1 cellular context compared by ENCODE assay signal in the genomic region with DNA sequence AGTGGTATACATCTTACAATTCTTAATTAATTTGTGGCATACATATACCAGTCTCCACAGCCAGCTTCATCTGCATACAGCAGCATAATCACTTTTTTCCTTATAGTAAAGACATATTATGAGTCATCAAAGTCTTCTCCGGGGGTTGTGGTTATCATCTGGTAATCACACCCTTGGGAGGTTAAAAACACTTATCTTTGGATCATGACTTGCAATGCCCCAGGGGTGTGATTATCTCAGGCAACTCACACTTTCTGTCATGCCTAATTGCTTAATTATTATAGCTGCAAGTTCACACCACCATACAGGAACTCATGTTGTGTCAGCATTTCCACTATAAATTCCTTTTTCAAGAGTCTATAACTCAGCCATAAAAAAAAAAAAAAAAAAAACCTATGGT.
TF ChIP-seq lines count a peak whose summit lies in the region.

No MANE protein-coding gene starts in this region.

TF ChIP-seq in K562, 482 proteins besides CTCF, POLR2A, EP300 and RAD21 (continued from another document and continues in another):
- TF ChIP-seq, protein P1, sequence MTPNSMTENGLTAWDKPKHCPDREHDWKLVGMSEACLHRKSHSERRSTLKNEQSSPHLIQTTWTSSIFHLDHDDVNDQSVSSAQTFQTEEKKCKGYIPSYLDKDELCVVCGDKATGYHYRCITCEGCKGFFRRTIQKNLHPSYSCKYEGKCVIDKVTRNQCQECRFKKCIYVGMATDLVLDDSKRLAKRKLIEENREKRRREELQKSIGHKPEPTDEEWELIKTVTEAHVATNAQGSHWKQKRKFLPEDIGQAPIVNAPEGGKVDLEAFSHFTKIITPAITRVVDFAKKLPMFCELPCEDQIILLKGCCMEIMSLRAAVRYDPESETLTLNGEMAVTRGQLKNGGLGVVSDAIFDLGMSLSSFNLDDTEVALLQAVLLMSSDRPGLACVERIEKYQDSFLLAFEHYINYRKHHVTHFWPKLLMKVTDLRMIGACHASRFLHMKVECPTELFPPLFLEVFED (CRISPR knock-in tag; conservative IDR thresholded peaks at IDR 0.05): no peak
- TF ChIP-seq, protein P2, sequence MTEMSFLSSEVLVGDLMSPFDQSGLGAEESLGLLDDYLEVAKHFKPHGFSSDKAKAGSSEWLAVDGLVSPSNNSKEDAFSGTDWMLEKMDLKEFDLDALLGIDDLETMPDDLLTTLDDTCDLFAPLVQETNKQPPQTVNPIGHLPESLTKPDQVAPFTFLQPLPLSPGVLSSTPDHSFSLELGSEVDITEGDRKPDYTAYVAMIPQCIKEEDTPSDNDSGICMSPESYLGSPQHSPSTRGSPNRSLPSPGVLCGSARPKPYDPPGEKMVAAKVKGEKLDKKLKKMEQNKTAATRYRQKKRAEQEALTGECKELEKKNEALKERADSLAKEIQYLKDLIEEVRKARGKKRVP (CRISPR knock-in tag; IDR thresholded peaks at IDR 0.05): no peak
- TF ChIP-seq CREM (IDR thresholded peaks at IDR 0.05; ENCODE audit: low read depth) (peak; percentile 42; the same call in 1 of the 2 replicates), COPS2 (conservative IDR thresholded peaks at IDR 0.05) (no peak), OTX1 (CRISPR knock-in tag; IDR thresholded peaks at IDR 0.05) (no peak), U2AF2 (optimal IDR thresholded peaks at IDR 0.05; ENCODE audit: low read depth, low read length) (no peak), THRAP3 (IDR thresholded peaks at IDR 0.05; ENCODE audit: borderline replicate concordance) (no peak), ATF1 (CRISPR knock-in tag; IDR thresholded peaks at IDR 0.05) (no peak), ATF1 (tag; IDR thresholded peaks at IDR 0.05) (0 out of 2 replicates have a peak, but pooled peaks have one; percentile 14), ZBTB1 (CRISPR knock-in tag; IDR thresholded peaks at IDR 0.05; ENCODE audit: borderline replicate concordance, low read depth) (no peak), KLF10 (CRISPR knock-in tag; IDR thresholded peaks at IDR 0.05) (no peak), TEAD2 (tag; IDR thresholded peaks at IDR 0.05) (no peak), SP2 (IDR thresholded peaks at IDR 0.05; ENCODE audit: extremely low read depth, low read depth, low read length, poor library complexity, severe bottlenecking) (no peak), ZNF263 (CRISPR knock-in tag; IDR thresholded peaks at IDR 0.05; ENCODE audit: borderline replicate concordance) (no peak), GTF2E2 (tag; IDR thresholded peaks at IDR 0.05) (no peak), NFIC (IDR thresholded peaks at IDR 0.05) (no peak), CREB1 (IDR thresholded peaks at IDR 0.05) (no peak), CREB1 (CRISPR knock-in tag; IDR thresholded peaks at IDR 0.05) (no peak), TAF15 (IDR thresholded peaks at IDR 0.05; ENCODE audit: low read depth, low read length) (no peak), HNRNPUL1 (IDR thresholded peaks at IDR 0.05; ENCODE audit: low read length) (no peak)
- TF ChIP-seq, protein P3, sequence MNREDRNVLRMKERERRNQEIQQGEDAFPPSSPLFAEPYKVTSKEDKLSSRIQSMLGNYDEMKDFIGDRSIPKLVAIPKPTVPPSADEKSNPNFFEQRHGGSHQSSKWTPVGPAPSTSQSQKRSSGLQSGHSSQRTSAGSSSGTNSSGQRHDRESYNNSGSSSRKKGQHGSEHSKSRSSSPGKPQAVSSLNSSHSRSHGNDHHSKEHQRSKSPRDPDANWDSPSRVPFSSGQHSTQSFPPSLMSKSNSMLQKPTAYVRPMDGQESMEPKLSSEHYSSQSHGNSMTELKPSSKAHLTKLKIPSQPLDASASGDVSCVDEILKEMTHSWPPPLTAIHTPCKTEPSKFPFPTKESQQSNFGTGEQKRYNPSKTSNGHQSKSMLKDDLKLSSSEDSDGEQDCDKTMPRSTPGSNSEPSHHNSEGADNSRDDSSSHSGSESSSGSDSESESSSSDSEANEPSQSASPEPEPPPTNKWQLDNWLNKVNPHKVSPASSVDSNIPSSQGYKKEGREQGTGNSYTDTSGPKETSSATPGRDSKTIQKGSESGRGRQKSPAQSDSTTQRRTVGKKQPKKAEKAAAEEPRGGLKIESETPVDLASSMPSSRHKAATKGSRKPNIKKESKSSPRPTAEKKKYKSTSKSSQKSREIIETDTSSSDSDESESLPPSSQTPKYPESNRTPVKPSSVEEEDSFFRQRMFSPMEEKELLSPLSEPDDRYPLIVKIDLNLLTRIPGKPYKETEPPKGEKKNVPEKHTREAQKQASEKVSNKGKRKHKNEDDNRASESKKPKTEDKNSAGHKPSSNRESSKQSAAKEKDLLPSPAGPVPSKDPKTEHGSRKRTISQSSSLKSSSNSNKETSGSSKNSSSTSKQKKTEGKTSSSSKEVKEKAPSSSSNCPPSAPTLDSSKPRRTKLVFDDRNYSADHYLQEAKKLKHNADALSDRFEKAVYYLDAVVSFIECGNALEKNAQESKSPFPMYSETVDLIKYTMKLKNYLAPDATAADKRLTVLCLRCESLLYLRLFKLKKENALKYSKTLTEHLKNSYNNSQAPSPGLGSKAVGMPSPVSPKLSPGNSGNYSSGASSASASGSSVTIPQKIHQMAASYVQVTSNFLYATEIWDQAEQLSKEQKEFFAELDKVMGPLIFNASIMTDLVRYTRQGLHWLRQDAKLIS (CRISPR knock-in tag; IDR thresholded peaks at IDR 0.05): no peak
- TF ChIP-seq, protein P4, sequence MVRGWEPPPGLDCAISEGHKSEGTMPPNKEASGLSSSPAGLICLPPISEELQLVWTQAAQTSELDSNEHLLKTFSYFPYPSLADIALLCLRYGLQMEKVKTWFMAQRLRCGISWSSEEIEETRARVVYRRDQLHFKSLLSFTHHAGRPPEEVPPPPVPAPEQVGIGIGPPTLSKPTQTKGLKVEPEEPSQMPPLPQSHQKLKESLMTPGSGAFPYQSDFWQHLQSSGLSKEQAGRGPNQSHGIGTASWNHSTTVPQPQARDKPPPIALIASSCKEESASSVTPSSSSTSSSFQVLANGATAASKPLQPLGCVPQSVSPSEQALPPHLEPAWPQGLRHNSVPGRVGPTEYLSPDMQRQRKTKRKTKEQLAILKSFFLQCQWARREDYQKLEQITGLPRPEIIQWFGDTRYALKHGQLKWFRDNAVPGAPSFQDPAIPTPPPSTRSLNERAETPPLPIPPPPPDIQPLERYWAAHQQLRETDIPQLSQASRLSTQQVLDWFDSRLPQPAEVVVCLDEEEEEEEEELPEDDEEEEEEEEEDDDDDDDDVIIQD (CRISPR knock-in tag; IDR thresholded peaks at IDR 0.05): no peak
- TF ChIP-seq, protein P5, sequence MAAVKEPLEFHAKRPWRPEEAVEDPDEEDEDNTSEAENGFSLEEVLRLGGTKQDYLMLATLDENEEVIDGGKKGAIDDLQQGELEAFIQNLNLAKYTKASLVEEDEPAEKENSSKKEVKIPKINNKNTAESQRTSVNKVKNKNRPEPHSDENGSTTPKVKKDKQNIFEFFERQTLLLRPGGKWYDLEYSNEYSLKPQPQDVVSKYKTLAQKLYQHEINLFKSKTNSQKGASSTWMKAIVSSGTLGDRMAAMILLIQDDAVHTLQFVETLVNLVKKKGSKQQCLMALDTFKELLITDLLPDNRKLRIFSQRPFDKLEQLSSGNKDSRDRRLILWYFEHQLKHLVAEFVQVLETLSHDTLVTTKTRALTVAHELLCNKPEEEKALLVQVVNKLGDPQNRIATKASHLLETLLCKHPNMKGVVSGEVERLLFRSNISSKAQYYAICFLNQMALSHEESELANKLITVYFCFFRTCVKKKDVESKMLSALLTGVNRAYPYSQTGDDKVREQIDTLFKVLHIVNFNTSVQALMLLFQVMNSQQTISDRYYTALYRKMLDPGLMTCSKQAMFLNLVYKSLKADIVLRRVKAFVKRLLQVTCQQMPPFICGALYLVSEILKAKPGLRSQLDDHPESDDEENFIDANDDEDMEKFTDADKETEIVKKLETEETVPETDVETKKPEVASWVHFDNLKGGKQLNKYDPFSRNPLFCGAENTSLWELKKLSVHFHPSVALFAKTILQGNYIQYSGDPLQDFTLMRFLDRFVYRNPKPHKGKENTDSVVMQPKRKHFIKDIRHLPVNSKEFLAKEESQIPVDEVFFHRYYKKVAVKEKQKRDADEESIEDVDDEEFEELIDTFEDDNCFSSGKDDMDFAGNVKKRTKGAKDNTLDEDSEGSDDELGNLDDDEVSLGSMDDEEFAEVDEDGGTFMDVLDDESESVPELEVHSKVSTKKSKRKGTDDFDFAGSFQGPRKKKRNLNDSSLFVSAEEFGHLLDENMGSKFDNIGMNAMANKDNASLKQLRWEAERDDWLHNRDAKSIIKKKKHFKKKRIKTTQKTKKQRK (IDR thresholded peaks at IDR 0.05; ENCODE audit: borderline replicate concordance, low read depth, low read length): no peak
- TF ChIP-seq, protein P6, sequence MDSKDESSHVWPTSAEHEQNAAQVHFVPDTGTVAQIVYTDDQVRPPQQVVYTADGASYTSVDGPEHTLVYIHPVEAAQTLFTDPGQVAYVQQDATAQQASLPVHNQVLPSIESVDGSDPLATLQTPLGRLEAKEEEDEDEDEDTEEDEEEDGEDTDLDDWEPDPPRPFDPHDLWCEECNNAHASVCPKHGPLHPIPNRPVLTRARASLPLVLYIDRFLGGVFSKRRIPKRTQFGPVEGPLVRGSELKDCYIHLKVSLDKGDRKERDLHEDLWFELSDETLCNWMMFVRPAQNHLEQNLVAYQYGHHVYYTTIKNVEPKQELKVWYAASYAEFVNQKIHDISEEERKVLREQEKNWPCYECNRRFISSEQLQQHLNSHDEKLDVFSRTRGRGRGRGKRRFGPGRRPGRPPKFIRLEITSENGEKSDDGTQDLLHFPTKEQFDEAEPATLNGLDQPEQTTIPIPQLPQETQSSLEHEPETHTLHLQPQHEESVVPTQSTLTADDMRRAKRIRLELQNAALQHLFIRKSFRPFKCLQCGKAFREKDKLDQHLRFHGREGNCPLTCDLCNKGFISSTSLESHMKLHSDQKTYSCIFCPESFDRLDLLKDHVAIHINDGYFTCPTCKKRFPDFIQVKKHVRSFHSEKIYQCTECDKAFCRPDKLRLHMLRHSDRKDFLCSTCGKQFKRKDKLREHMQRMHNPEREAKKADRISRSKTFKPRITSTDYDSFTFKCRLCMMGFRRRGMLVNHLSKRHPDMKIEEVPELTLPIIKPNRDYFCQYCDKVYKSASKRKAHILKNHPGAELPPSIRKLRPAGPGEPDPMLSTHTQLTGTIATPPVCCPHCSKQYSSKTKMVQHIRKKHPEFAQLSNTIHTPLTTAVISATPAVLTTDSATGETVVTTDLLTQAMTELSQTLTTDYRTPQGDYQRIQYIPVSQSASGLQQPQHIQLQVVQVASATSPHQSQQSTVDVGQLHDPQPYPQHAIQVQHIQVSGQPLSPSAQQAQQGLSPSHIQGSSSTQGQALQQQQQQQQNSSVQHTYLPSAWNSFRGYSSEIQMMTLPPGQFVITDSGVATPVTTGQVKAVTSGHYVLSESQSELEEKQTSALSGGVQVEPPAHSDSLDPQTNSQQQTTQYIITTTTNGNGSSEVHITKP (IDR thresholded peaks at IDR 0.05; ENCODE audit: partially characterized antibody): no peak
- TF ChIP-seq, protein P7, sequence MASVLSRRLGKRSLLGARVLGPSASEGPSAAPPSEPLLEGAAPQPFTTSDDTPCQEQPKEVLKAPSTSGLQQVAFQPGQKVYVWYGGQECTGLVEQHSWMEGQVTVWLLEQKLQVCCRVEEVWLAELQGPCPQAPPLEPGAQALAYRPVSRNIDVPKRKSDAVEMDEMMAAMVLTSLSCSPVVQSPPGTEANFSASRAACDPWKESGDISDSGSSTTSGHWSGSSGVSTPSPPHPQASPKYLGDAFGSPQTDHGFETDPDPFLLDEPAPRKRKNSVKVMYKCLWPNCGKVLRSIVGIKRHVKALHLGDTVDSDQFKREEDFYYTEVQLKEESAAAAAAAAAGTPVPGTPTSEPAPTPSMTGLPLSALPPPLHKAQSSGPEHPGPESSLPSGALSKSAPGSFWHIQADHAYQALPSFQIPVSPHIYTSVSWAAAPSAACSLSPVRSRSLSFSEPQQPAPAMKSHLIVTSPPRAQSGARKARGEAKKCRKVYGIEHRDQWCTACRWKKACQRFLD (CRISPR knock-in tag; IDR thresholded peaks at IDR 0.05): no peak
- TF ChIP-seq, protein P8, sequence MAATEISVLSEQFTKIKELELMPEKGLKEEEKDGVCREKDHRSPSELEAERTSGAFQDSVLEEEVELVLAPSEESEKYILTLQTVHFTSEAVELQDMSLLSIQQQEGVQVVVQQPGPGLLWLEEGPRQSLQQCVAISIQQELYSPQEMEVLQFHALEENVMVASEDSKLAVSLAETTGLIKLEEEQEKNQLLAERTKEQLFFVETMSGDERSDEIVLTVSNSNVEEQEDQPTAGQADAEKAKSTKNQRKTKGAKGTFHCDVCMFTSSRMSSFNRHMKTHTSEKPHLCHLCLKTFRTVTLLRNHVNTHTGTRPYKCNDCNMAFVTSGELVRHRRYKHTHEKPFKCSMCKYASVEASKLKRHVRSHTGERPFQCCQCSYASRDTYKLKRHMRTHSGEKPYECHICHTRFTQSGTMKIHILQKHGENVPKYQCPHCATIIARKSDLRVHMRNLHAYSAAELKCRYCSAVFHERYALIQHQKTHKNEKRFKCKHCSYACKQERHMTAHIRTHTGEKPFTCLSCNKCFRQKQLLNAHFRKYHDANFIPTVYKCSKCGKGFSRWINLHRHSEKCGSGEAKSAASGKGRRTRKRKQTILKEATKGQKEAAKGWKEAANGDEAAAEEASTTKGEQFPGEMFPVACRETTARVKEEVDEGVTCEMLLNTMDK (IDR thresholded peaks at IDR 0.05; ENCODE audit: borderline replicate concordance, insufficient read depth, low read depth, low read length, poor library complexity, severe bottlenecking): no peak
- TF ChIP-seq, protein P9, sequence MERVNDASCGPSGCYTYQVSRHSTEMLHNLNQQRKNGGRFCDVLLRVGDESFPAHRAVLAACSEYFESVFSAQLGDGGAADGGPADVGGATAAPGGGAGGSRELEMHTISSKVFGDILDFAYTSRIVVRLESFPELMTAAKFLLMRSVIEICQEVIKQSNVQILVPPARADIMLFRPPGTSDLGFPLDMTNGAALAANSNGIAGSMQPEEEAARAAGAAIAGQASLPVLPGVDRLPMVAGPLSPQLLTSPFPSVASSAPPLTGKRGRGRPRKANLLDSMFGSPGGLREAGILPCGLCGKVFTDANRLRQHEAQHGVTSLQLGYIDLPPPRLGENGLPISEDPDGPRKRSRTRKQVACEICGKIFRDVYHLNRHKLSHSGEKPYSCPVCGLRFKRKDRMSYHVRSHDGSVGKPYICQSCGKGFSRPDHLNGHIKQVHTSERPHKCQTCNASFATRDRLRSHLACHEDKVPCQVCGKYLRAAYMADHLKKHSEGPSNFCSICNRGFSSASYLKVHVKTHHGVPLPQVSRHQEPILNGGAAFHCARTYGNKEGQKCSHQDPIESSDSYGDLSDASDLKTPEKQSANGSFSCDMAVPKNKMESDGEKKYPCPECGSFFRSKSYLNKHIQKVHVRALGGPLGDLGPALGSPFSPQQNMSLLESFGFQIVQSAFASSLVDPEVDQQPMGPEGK (CRISPR knock-in tag; IDR thresholded peaks at IDR 0.05; ENCODE audit: borderline replicate concordance): no peak
- TF ChIP-seq, protein P10, sequence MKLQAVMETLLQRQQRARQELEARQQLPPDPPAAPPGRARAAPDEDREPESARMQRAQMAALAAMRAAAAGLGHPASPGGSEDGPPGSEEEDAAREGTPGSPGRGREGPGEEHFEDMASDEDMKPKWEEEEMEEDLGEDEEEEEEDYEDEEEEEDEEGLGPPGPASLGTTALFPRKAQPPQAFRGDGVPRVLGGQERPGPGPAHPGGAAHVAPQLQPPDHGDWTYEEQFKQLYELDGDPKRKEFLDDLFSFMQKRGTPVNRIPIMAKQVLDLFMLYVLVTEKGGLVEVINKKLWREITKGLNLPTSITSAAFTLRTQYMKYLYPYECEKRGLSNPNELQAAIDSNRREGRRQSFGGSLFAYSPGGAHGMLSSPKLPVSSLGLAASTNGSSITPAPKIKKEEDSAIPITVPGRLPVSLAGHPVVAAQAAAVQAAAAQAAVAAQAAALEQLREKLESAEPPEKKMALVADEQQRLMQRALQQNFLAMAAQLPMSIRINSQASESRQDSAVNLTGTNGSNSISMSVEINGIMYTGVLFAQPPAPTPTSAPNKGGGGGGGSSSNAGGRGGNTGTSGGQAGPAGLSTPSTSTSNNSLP (IDR thresholded peaks at IDR 0.05; ENCODE audit: borderline replicate concordance, low read depth, low read length): peak; percentile 25; the same call in 1 of the 2 replicates
